Comparison of ENCODE assay signal across 22 cellular contexts in genomic region chr7:91713669-91714068, GRCh38.
A peak's percentile ranks its signal among the peaks of the same experiment; 100 is the strongest.
DNase-seq lines count a peak whose midpoint lies in the region; ATAC-seq, FAIRE-seq and TF ChIP-seq lines count a peak whose summit lies in the region.
"Had no signal": no experiment of that assay in that cellular context is flagged by ENCODE, and none has a peak within 500 bp of the region (broad histone marks: within the 10 kb centered on the region; RNA-seq: fewer than 3 reads in every experiment).

No MANE protein-coding gene starts in this region.

- H3K36me3 ChIP-seq in small intestine (ENCODE audit: control insufficient read depth in 2 of 2, insufficient read depth in 2 of 2, low read length in 2 of 2) (no peaks in the 10 kb centered on the region), gastroesophageal sphincter (no peaks in the 10 kb centered on the region)
- H3K36me3 ChIP-seq: BE2C had no signal

- no peak for ATAC-seq in gastroesophageal sphincter
- ATAC-seq: A549; CD8-positive, alpha-beta T cell; HepG2 had no signal

- no peak for TF ChIP-seq POLR2A in gastroesophageal sphincter (IDR thresholded peaks at IDR 0.05)

- TF ChIP-seq CTCF in gastroesophageal sphincter (IDR thresholded peaks at IDR 0.05), result no peak

- no peaks in the 10 kb centered on the region for H3K27me3 ChIP-seq in small intestine (ENCODE audit: control insufficient read depth in 2 of 2, insufficient read depth in 2 of 2, low read length in 2 of 2)
- H3K27me3 ChIP-seq in gastroesophageal sphincter, result no peaks in the 10 kb centered on the region
- H3K27me3 ChIP-seq: BE2C had no signal

- H3K9me3 ChIP-seq in small intestine (ENCODE audit: control insufficient read depth, low read depth), result no peaks in the 10 kb centered on the region
- peaks cover 0 to 17% (median 0%) of the 10 kb centered on the region in 3 donors for H3K9me3 ChIP-seq in gastroesophageal sphincter
- H3K9me3 ChIP-seq: A549, BE2C had no signal

- TF ChIP-seq EP300 in gastroesophageal sphincter (IDR thresholded peaks at IDR 0.05), result no peak

- DNase-seq in NCI-H1930 (lab: John Stamatoyannopoulos, UW) (peak; percentile 40 to 62), NCI-H774 (lab: John Stamatoyannopoulos, UW) (peak; percentile 44), epithelial cell of prostate (ENCODE audit: low read depth, low spot score) (no peak), small intestine (no peak), hippocampal formation (lab: John Stamatoyannopoulos, UW) (no peak), NCI-H1694 (lab: John Stamatoyannopoulos, UW) (no peak)
- DNase-seq: BE2C; CD8-positive, alpha-beta T cell; COR-L47; DMS153; DMS79 treated with DMSO at 0.1 percent for 48 hours; EL; GOT3; H9; HFFc6 had no signal

- H3K4me3 ChIP-seq in small intestine (ENCODE audit: low read depth in 1 of 2, low read length in 2 of 2) (no peak overlapping the region), gastroesophageal sphincter (no peak overlapping the region)
- H3K4me3 ChIP-seq: A549 had no signal

- peak overlapping the region; percentile 14 for H3K27ac ChIP-seq in epithelial cell of prostate
- H3K27ac ChIP-seq in small intestine (ENCODE audit: low read depth in 1 of 2, low read length in 1 of 2), result no peak overlapping the region
- H3K27ac ChIP-seq in gastroesophageal sphincter, result no peak overlapping the region
- H3K27ac ChIP-seq: A549, C4-2B had no signal

- H3K4me1 ChIP-seq in small intestine (ENCODE audit: control insufficient read depth in 2 of 2, insufficient read depth in 1 of 2, low read depth in 1 of 2, low read length in 1 of 2) (no peaks in the 10 kb centered on the region), gastroesophageal sphincter (no peaks in the 10 kb centered on the region)
- H3K4me1 ChIP-seq: A549, BE2C had no signal

- FAIRE-seq in small intestine (lab: Jason Lieb, UNC), result peak; percentile 77
- FAIRE-seq: A549, G401.6, GM12891, HepG2, HTR-8/SVneo had no signal

Comparison
In these comparisons a context has a peak if more than half of its experiments do, and no peak if none do; other contexts are left out.
1. DNase-seq: peak in NCI-H1930 (2 of 2) and NCI-H774 (single experiment); none in epithelial cell of prostate (single experiment), small intestine (single experiment), hippocampal formation (0 of 2) and NCI-H1694 (single experiment).